In the genomic region with DNA sequence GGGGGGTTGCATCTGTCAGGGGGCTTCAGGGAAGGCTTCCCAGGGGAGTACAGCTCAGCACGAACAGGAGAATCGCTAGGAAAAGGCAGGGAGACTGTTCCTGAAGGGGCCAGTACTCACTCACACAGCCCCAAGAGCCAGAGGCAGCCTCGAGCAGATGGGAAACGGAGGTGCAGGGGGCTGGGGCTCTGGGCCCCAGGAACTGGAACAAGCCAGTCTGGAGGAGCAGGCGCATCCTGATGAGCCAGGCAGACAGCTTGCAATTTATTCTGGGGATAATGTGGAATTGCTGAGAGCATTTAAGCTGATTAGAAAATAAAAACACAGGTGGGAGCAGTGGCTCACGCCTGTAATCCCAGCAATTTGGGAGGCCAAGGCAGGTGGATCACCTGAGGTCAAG, we compare ENCODE assay signal across 21 cellular contexts. TPM values are rescaled to one million over a fixed set of nuclear protein-coding genes. Genes with fewer than 3 reads are reported as not detected.
"Had no signal": no experiment of that assay in that cellular context is flagged by ENCODE, and none has a peak within 500 bp of the region (broad histone marks: within the 10 kb centered on the region; RNA-seq: fewer than 3 reads in every experiment).

No MANE protein-coding gene starts in this region.

- H3K4me1 Mint-ChIP-seq: naive thymus-derived CD4-positive, alpha-beta T cell; neural crest cell had no signal

- H3K4me3 ChIP-seq: colonic mucosa, heart right ventricle, ovary, right atrium auricular region, sigmoid colon, skin epidermis, stomach, thoracic aorta, transverse colon had no signal

- H3K27ac Mint-ChIP-seq: naive thymus-derived CD4-positive, alpha-beta T cell had no signal

- DNase-seq: colonic mucosa; dermis blood vessel endothelial cell; effector CD4-positive, alpha-beta T cell; foreskin melanocyte; heart right ventricle; hypothalamus; kidney glomerular epithelial cell; naive thymus-derived CD4-positive, alpha-beta T cell; ovary; sigmoid colon; stimulated activated CD4-positive, alpha-beta T cell treated with anti-CD3 and anti-CD28 coated beads, Interleukin-2, amount 100 ng/mL, for 24 hours; stimulated activated naive CD4-positive, alpha-beta T cell; stomach; substantia nigra; transverse colon had no signal

- H3K36me3 ChIP-seq: colonic mucosa, heart right ventricle, ovary, right atrium auricular region, sigmoid colon, stomach, thoracic aorta, transverse colon had no signal

- H3K27me3 ChIP-seq: colonic mucosa, ovary, right atrium auricular region, transverse colon had no signal

- ATAC-seq: heart right ventricle; naive thymus-derived CD4-positive, alpha-beta T cell had no signal

- FAIRE-seq: islet of Langerhans had no signal

- H3K36me3 Mint-ChIP-seq: naive thymus-derived CD4-positive, alpha-beta T cell had no signal

- H3K27ac ChIP-seq: colonic mucosa, heart right ventricle, ovary, right atrium auricular region, sigmoid colon, skin epidermis, stomach, thoracic aorta, transverse colon had no signal

- H3K4me1 ChIP-seq: colonic mucosa, heart right ventricle, right atrium auricular region, sigmoid colon, stomach, transverse colon had no signal

- H3K9me3 Mint-ChIP-seq: neural crest cell had no signal

- H3K9me3 ChIP-seq: colonic mucosa, heart right ventricle, ovary, right atrium auricular region, sigmoid colon, stomach, thoracic aorta, transverse colon had no signal

- H3K4me3 Mint-ChIP-seq: naive thymus-derived CD4-positive, alpha-beta T cell; neural crest cell had no signal

RNA-seq across cellular contexts. Expression of a gene that starts 40.1 kb away (rescaled TPM):
- total RNA-seq: mononuclear cell had no signal
- polyA plus RNA-seq: naive thymus-derived CD4-positive, alpha-beta T cell had no signal
